8 cellular contexts compared by ENCODE assay signal in the genomic region with DNA sequence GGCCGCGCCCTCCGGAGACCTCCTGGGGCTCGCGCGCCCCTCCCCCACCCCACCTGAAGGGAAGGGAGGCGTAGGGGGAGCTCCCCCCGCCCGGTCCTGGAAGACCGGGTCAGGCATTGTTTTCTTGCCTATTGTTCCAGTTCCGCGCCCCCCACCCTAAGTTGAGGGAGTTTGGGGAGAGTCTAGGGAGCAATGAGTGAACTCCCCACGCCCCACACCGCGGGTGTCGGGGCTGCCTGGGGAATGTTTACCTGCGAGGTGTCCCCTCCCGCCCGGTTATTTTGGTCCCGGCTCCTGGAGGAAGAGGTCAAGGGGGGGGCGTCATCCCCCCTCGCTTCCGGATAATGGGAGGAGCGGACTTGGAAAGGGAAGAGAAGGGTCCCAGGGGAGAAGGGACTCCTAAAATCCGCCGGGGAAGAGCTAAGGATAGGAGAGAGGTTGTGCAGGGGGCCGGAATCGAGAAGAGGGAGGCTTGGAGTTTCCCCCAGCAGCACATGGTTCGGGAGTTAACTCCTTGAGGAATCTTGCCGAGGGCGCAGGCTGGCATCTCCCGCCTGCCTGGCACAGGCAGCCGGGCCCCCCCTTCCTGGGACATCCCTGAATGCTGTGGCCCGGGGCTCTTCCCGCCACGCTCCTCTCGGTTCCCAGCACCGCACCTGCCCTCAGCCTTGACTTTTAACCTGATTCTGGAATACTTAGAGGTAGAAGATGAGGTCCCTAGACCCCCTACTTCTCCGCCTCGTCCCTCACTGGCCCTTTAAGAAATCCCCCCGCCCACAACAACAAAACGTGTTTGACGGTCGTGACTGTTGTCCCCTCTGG. TPM values are rescaled to one million over a fixed set of nuclear protein-coding genes. Genes with fewer than 3 reads are reported as not detected.
DNase-seq lines count a peak whose midpoint lies in the region; ATAC-seq and TF ChIP-seq lines count a peak whose summit lies in the region.

No MANE protein-coding gene starts in this region.

- H3K9me3 ChIP-seq in OCI-LY3 (ENCODE audit: insufficient read depth, low read length) = no peaks in the 10 kb centered on the region
- no peaks in the 10 kb centered on the region for H3K9me3 ChIP-seq in adrenal gland (replicated peaks in 1 of 3)
- H3K9me3 ChIP-seq in left ventricle myocardium inferior (replicated peaks) = no peaks in the 10 kb centered on the region

- 0 to 1% (median 1%) methylated on average over 28 to 44 of the region's 44 CpGs for WGBS in adrenal gland, 4 donors

- H3K27ac ChIP-seq in OCI-LY3 (ENCODE audit: low read length) = peak overlapping the region; percentile 81
- peak overlapping the region; percentile 11 to 99 (median 98) for H3K27ac ChIP-seq in adrenal gland
- H3K27ac ChIP-seq in left ventricle myocardium inferior (replicated peaks) = peak overlapping the region; percentile 99

- peaks cover 24% of the 10 kb centered on the region for H4K20me1 ChIP-seq in OCI-LY3 (ENCODE audit: insufficient read depth, low read length)

- peaks cover 34% of the 10 kb centered on the region for H3K36me3 ChIP-seq in OCI-LY3 (replicated peaks; ENCODE audit: low read depth, low read length)
- H3K36me3 ChIP-seq in adrenal gland (replicated peaks in 1 of 2) = peaks cover 0 to 35% of the 10 kb centered on the region in 2 donors
- peaks cover 31% of the 10 kb centered on the region for H3K36me3 ChIP-seq in left ventricle myocardium inferior

- H3K27me3 ChIP-seq in OCI-LY3 (ENCODE audit: low read depth, low read length) = no peaks in the 10 kb centered on the region
- H3K27me3 ChIP-seq in adrenal gland = no peaks in the 10 kb centered on the region
- no peaks in the 10 kb centered on the region for H3K27me3 ChIP-seq in left ventricle myocardium inferior (ENCODE audit: low read depth)

- H2AFZ ChIP-seq in OCI-LY3 (ENCODE audit: low read depth, low read length) = no peak overlapping the region

- H3K79me2 ChIP-seq in OCI-LY3 (ENCODE audit: low read length) = peaks cover 75% of the 10 kb centered on the region

- TF ChIP-seq CTCF in OCI-LY3 (IDR thresholded peaks at IDR 0.05; ENCODE audit: low read depth, low read length) = no peak
- no peak for TF ChIP-seq CTCF in adrenal gland (IDR thresholded peaks at IDR 0.05)
- no peak for TF ChIP-seq CTCF in left ventricle myocardium inferior (IDR thresholded peaks at IDR 0.05; ENCODE audit: borderline replicate concordance)
- TF ChIP-seq CTCF in retinal pigment epithelial cell (conservative IDR thresholded peaks at IDR 0.05; ENCODE audit: low read depth, low read length) = no peak
- TF ChIP-seq CTCF in GM13976 (IDR thresholded peaks at IDR 0.05; ENCODE audit: borderline replicate concordance, control extremely low read depth, extremely low read depth, insufficient read depth, missing control alignments) = no peak

- H3K9ac ChIP-seq in OCI-LY3 (ENCODE audit: low read length) = peak overlapping the region; percentile 99

- peak overlapping the region; percentile 94 for H3K4me2 ChIP-seq in OCI-LY3 (ENCODE audit: low read length)

- in situ Hi-C loops in GM13976 (cut with MboI; ENCODE audit: low sequenced_read_pairs, unreplicated experiment) = no loop called here

- H3K4me3 ChIP-seq in OCI-LY3 (ENCODE audit: low read length) = peak overlapping the region; percentile 96
- H3K4me3 ChIP-seq in adrenal gland = peak overlapping the region; percentile 52 to 95 (median 68)
- H3K4me3 ChIP-seq in left ventricle myocardium inferior = peak overlapping the region; percentile 96
- H3K4me3 ChIP-seq in retinal pigment epithelial cell (ENCODE audit: low read length) = peak overlapping the region; percentile 76

- TF ChIP-seq POLR2A in adrenal gland (IDR thresholded peaks at IDR 0.05) = peak in 1 of 2 donors; percentile 16

- ATAC-seq in HG02642 (IDR thresholded peaks at IDR 0.05; ENCODE audit: poor library complexity, unreplicated experiment) = no peak

- peaks cover 16% of the 10 kb centered on the region for H3K4me1 ChIP-seq in OCI-LY3 (ENCODE audit: low read length)
- peaks cover 17 to 38% of the 10 kb centered on the region in 2 donors for H3K4me1 ChIP-seq in adrenal gland (replicated peaks in 1 of 2)
- H3K4me1 ChIP-seq in left ventricle myocardium inferior = peaks cover 86% of the 10 kb centered on the region

- peak; percentile 63 for DNase-seq in NCI-H146 (lab: John Stamatoyannopoulos, UW)
- DNase-seq in NCI-H146 treated with DMSO at 0.1 percent for 48 hours (lab: John Stamatoyannopoulos, UW; ENCODE audit: unreplicated experiment) = no peak
- peak in 6 of 7 donors; percentile 52 to 70 (median 66) for DNase-seq in adrenal gland
- peak; percentile 73 for DNase-seq in left ventricle myocardium inferior
- no peak for DNase-seq in retinal pigment epithelial cell (ENCODE audit: low read depth)
- DNase-seq in GM13976 (ENCODE audit: low spot score) = no peak

- intact Hi-C loops in adrenal gland (cut with DNase I) = no loop called here
- intact Hi-C loops in left ventricle myocardium inferior (cut with micrococcal nuclease) = no loop called here

RNA-seq across cellular contexts. Expression of a gene that starts 0.9 kb away (rescaled TPM):
- total RNA-seq in adrenal gland (100 to 1,000 TPM in 4 of 8 donors, 10 to 100 TPM in 4; 63.7 to 191 (median 99.8) TPM), left ventricle myocardium inferior (74.1 TPM)
- polyA plus RNA-seq in adrenal gland = 100 to 1,000 TPM in 1 of 3 donors, 10 to 100 TPM in 2; 27.3 to 339 (median 50.5) TPM

RNA-seq across cellular contexts. Expression of a gene that starts 24.1 kb away (rescaled TPM):
- total RNA-seq in adrenal gland (10 to 100 TPM in 7 of 8 donors, 1 to 10 TPM in 1; 9.9 to 78.7 (median 49.7) TPM), left ventricle myocardium inferior (75.9 TPM)
- polyA plus RNA-seq in adrenal gland = 10 to 100 TPM; 36.1 to 45.7 (median 43.2) TPM

RNA-seq across cellular contexts. Expression of a gene that starts 31.3 kb away (rescaled TPM):
- total RNA-seq in adrenal gland (1 to 10 TPM; 1.5 to 9.4 (median 3.9) TPM), left ventricle myocardium inferior (0.33 TPM)
- polyA plus RNA-seq in adrenal gland = 1 to 10 TPM in 2 of 3 donors, under 1 TPM in 1; 0.97 to 2.9 (median 2.7) TPM

RNA-seq across cellular contexts. Expression of a gene that starts 42.1 kb away (rescaled TPM):
- total RNA-seq in adrenal gland (10 to 100 TPM in 7 of 8 donors, 1 to 10 TPM in 1; 7.4 to 82.3 (median 38.9) TPM), left ventricle myocardium inferior (20.7 TPM)
- polyA plus RNA-seq in adrenal gland = 100 to 1,000 TPM in 2 of 3 donors, 10 to 100 TPM in 1; 13.4 to 233 (median 144) TPM

RNA-seq across cellular contexts. Expression of a gene that starts 46.5 kb away (rescaled TPM):
- 100 to 1,000 TPM; 138 to 315 (median 235) TPM for total RNA-seq in adrenal gland
- 100 to 1,000 TPM; 240 to 556 (median 328) TPM for polyA plus RNA-seq in adrenal gland
- total RNA-seq in left ventricle myocardium inferior = 149 TPM

Comparison
In these comparisons a context has a peak if more than half of its experiments do, and no peak if none do; other contexts are left out.
1. DNase-seq: peak in NCI-H146 (single experiment), adrenal gland (6 of 7) and left ventricle myocardium inferior (single experiment); none in NCI-H146 treated with DMSO at 0.1 percent for 48 hours (single experiment), retinal pigment epithelial cell (single experiment) and GM13976 (single experiment).
2. Peak in every context shown above with its lines, with median percentiles within 50 percentile points of each other: H3K27ac ChIP-seq and H3K4me3 ChIP-seq.